ENCODE assay signal across 17 cellular contexts in the genomic region with DNA sequence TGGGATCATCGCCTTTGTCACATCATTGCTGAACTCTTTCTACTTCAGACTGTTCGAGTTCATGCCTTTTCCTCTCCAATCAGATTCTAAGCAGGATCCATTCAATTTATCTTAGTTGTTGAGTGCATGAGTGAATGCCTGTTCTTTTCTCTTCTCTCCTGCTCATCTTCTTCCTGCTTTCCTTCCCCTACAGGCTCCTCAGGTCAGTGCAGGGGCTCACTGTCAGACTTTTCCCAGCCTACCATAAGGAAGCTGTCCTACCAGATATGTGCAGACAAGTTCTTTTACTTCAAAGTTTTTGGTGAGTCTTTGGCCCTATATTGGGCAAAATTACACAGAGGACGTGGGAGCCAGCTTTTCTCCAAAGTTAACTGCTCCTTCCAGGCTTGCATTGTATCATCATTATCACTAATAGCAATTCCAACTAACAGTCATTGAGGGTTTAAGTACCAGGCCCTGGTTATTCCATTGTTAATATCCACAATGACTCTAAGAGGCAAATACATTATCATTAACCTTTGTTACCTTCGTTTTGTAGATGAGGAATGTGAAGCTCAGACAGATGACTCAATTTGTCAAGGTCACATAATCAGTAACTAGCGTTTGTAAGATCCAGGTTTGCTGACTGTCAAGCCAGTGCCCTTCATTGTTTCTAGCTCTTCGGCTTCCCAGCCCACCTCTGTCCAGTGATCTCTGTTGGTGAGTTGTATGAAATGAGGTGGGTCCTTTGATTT. TPM values are rescaled to one million over a fixed set of nuclear protein-coding genes. Genes with fewer than 3 reads are reported as not detected.
DNase-seq lines count a peak whose midpoint lies in the region; ATAC-seq, FAIRE-seq and TF ChIP-seq lines count a peak whose summit lies in the region.
"Had no signal": no experiment of that assay in that cellular context is flagged by ENCODE, and none has a peak within 500 bp of the region (broad histone marks: within the 10 kb centered on the region; RNA-seq: fewer than 3 reads in every experiment).

No MANE protein-coding gene starts in this region.

- H3K36me3 ChIP-seq in breast epithelium (no peaks in the 10 kb centered on the region), body of pancreas (replicated peaks in 1 of 2; ENCODE audit: insufficient read depth in 1 of 2, low read depth in 2 of 2) (no peaks in the 10 kb centered on the region), keratinocyte (ENCODE audit: control insufficient read depth in 2 of 2, extremely low read depth in 1 of 2, insufficient read depth in 2 of 2, low read length in 2 of 2) (no peaks in the 10 kb centered on the region)
- H3K36me3 ChIP-seq: WERI-Rb-1 had no signal

- POLR2A ChIA-PET in MCF 10A (lab: Yijun Ruan, JAX), result no interaction called here

- peak; percentile 84 for FAIRE-seq in keratinocyte (lab: Jason Lieb, UNC)

- H3K9me1 ChIP-seq in keratinocyte (ENCODE audit: control insufficient read depth, extremely low read depth, insufficient read depth, low read length), result no peaks in the 10 kb centered on the region

- TF ChIP-seq CTCF in MCF 10A (IDR thresholded peaks at IDR 0.05; ENCODE audit: unreplicated experiment) (peak; percentile 4), breast epithelium (IDR thresholded peaks at IDR 0.05) (no peak), body of pancreas (IDR thresholded peaks at IDR 0.05) (no peak), keratinocyte (optimal IDR thresholded peaks at IDR 0.05 in 1 of 3, IDR thresholded peaks at IDR 0.05 in 1 of 3, conservative IDR thresholded peaks at IDR 0.05 in 1 of 3; ENCODE audit: extremely low read depth in 1 of 3, insufficient read depth in 2 of 3, low read length in 3 of 3) (peak in 2 of 3 experiments; percentile 36 to 52)

- CTCF ChIA-PET in MCF 10A (lab: Yijun Ruan, JAX), result interaction anchor here (0.6 to 2.6 kb wide), 7 partner anchors 36 to 310 kb away, joined by 3 to 11 read pairs (median 3); a partner anchor contains a TSS

- dilution Hi-C loops in keratinocyte (cut with MboI; ENCODE audit: extremely low pct_ligation_motif_present, low sequenced_read_pairs), result no loop called here

- H3K4me3 Mint-ChIP-seq in MCF 10A (ENCODE audit: unreplicated experiment), result no peak overlapping the region
- H3K4me3 Mint-ChIP-seq: naive B cell had no signal

- peak; percentile 48 for ATAC-seq in body of pancreas
- ATAC-seq in GM18909 (IDR thresholded peaks at IDR 0.05; ENCODE audit: poor library complexity, unreplicated experiment), result no peak

- no peaks in the 10 kb centered on the region for H3K9me3 Mint-ChIP-seq in MCF 10A (ENCODE audit: unreplicated experiment)

- H3K79me2 ChIP-seq in keratinocyte (ENCODE audit: control insufficient read depth, insufficient read depth, low read length), result no peaks in the 10 kb centered on the region

- intact Hi-C loops in MCF 10A (cut with micrococcal nuclease), result no loop called here
- intact Hi-C loops in breast epithelium (cut with DNase I; ENCODE audit: low total_unique reads), result no loop called here
- intact Hi-C loops in body of pancreas (cut with DNase I), result no loop called here

- peak overlapping the region; percentile 49 for H3K4me2 ChIP-seq in keratinocyte (ENCODE audit: control insufficient read depth, extremely low read depth, insufficient read depth, low read depth, low read length)

- no peak overlapping the region for H3K27ac Mint-ChIP-seq in MCF 10A (ENCODE audit: low read depth, unreplicated experiment)
- H3K27ac Mint-ChIP-seq: naive B cell had no signal

- H3K27ac ChIP-seq in breast epithelium, result no peak overlapping the region
- peak overlapping the region in 3 of 4 donors; percentile 61 to 75 (median 73) for H3K27ac ChIP-seq in body of pancreas
- peak overlapping the region; percentile 86 for H3K27ac ChIP-seq in keratinocyte (ENCODE audit: control insufficient read depth, insufficient read depth, low read length)
- H3K27ac ChIP-seq: WERI-Rb-1 had no signal

- H3K4me3 ChIP-seq in breast epithelium (no peak overlapping the region), body of pancreas (no peak overlapping the region), keratinocyte (ENCODE audit: control insufficient read depth in 2 of 3, extremely low read depth in 1 of 3, insufficient read depth in 2 of 3, low read depth in 1 of 3, low read length in 3 of 3) (no peak overlapping the region)

- H3K27me3 ChIP-seq in breast epithelium (no peaks in the 10 kb centered on the region), body of pancreas (no peaks in the 10 kb centered on the region), keratinocyte (ENCODE audit: control insufficient read depth, extremely low read depth, insufficient read depth, low read length) (no peaks in the 10 kb centered on the region)

- H3K27me3 Mint-ChIP-seq in MCF 10A (ENCODE audit: insufficient read depth, unreplicated experiment), result no peaks in the 10 kb centered on the region

- H3K4me1 ChIP-seq in breast epithelium, result no peaks in the 10 kb centered on the region
- peaks cover 19% of the 10 kb centered on the region for H3K4me1 ChIP-seq in body of pancreas
- H3K4me1 ChIP-seq in keratinocyte (ENCODE audit: control insufficient read depth, extremely low read depth, insufficient read depth, low read length), result peaks cover 42% of the 10 kb centered on the region

- H3K9me3 ChIP-seq in breast epithelium (no peaks in the 10 kb centered on the region), body of pancreas (no peaks in the 10 kb centered on the region), keratinocyte (ENCODE audit: control insufficient read depth, low read depth, low read length) (no peaks in the 10 kb centered on the region)

- BruUV-seq in MCF 10A (replicated peaks; lab: Mats Ljungman, UMichigan), result no TSS peak

- peak overlapping the region; percentile 11 for H3K9ac ChIP-seq in keratinocyte (ENCODE audit: control insufficient read depth, extremely low read depth, insufficient read depth, low read length)

- TF ChIP-seq POLR2A in breast epithelium (IDR thresholded peaks at IDR 0.05) (no peak), body of pancreas (IDR thresholded peaks at IDR 0.05) (no peak)

- DNase-seq in MCF 10A (ENCODE audit: unreplicated experiment), result peak; percentile 24
- DNase-seq in breast epithelium (ENCODE audit: low spot score in 2 of 2), result no peak
- no peak for DNase-seq in body of pancreas
- DNase-seq in keratinocyte (ENCODE audit: low read depth, low spot score), result no peak
- no peak for DNase-seq in cerebellar cortex (ENCODE audit: low spot score)
- no peak for DNase-seq in Ammon's horn (ENCODE audit: low spot score)
- DNase-seq in activated gamma-delta T cell treated with Interleukin-2 at 50 U/mL for 16 hours, result no peak
- DNase-seq: naive B cell, NCI-H1105 treated with DMSO at 0.1 percent for 48 hours, NCI-H526, SHP77, WERI-Rb-1 had no signal

- no peaks in the 10 kb centered on the region for H4K20me1 ChIP-seq in keratinocyte (ENCODE audit: control insufficient read depth, extremely low read depth, insufficient read depth, low read length)

- WGBS in body of pancreas, 2 donors, result 30 to 36% methylated on average over 6 of the region's 6 CpGs

- H3K4me1 Mint-ChIP-seq in MCF 10A (ENCODE audit: insufficient read depth, unreplicated experiment), result peaks cover 16% of the 10 kb centered on the region
- H3K4me1 Mint-ChIP-seq: naive B cell had no signal

- no peak overlapping the region for H2AFZ ChIP-seq in keratinocyte (ENCODE audit: control insufficient read depth, low read length)

- H3K36me3 Mint-ChIP-seq in MCF 10A (ENCODE audit: insufficient read depth, unreplicated experiment), result no peaks in the 10 kb centered on the region
- H3K36me3 Mint-ChIP-seq: naive B cell had no signal

RNA-seq across cellular contexts. Expression of a gene that starts 30.4 kb away (rescaled TPM):
- total RNA-seq in MCF 10A (2022), result not detected in 2 replicates
- total RNA-seq in breast epithelium, result not detected
- total RNA-seq in body of pancreas, result not detected
- polyA plus RNA-seq in keratinocyte, result not detected in 3 replicates
- not detected for polyA plus RNA-seq in keratinocyte (2011; ENCODE audit: low read depth)
- not detected in 2 replicates for polyA plus RNA-seq in keratinocyte (2011; cell fraction: cytosol; rRNA removed)
- not detected in 2 replicates for polyA plus RNA-seq in keratinocyte (2011; cell fraction: nucleus; rRNA removed)
- not detected in 2 replicates for polyA plus RNA-seq in keratinocyte (2012; ENCODE audit: low replicate concordance)
- not detected in 3 replicates for polyA minus RNA-seq in keratinocyte
- polyA minus RNA-seq in keratinocyte (2011; cell fraction: cytosol; rRNA and poly(A)+ RNA removed), result not detected
- polyA minus RNA-seq in keratinocyte (2011; cell fraction: nucleus; rRNA and poly(A)+ RNA removed), result not detected in 2 replicates
- total RNA-seq: A172, HT1080, skeletal muscle tissue, temporal lobe had no signal

RNA-seq across cellular contexts. Expression of a gene that starts 37.4 kb away (rescaled TPM):
- total RNA-seq in MCF 10A (2022) (not detected in 2 replicates), breast epithelium (not detected), body of pancreas (not detected)
- not detected in 3 replicates for polyA plus RNA-seq in keratinocyte
- not detected for polyA plus RNA-seq in keratinocyte (2011; ENCODE audit: low read depth)
- polyA plus RNA-seq in keratinocyte (2011; cell fraction: cytosol; rRNA removed), result not detected in 2 replicates
- polyA plus RNA-seq in keratinocyte (2011; cell fraction: nucleus; rRNA removed), result not detected in 2 replicates
- polyA plus RNA-seq in keratinocyte (2012; ENCODE audit: low replicate concordance), result not detected in 2 replicates
- polyA minus RNA-seq in keratinocyte, result not detected in 3 replicates
- not detected for polyA minus RNA-seq in keratinocyte (2011; cell fraction: cytosol; rRNA and poly(A)+ RNA removed)
- polyA minus RNA-seq in keratinocyte (2011; cell fraction: nucleus; rRNA and poly(A)+ RNA removed), result not detected in 2 replicates
- total RNA-seq: A172, HT1080, skeletal muscle tissue, temporal lobe had no signal

Comparison
In these comparisons a context has a peak if more than half of its experiments do, and no peak if none do; other contexts are left out.
1. CTCF ChIP-seq: peak in MCF 10A (single experiment) and keratinocyte (2 of 3); none in breast epithelium (0 of 3) and body of pancreas (0 of 7).
2. H3K27ac ChIP-seq: peak in body of pancreas (3 of 4) and keratinocyte (single experiment); none in breast epithelium (0 of 2).